ENCODE assay signal across 21 cellular contexts in genomic region chr5:10126900-10127299, GRCh38.
DNase-seq lines count a peak whose midpoint lies in the region; ATAC-seq, FAIRE-seq and TF ChIP-seq lines count a peak whose summit lies in the region.
"Had no signal": no experiment of that assay in that cellular context is flagged by ENCODE, and none has a peak within 500 bp of the region (broad histone marks: within the 10 kb centered on the region; RNA-seq: fewer than 3 reads in every experiment).

No MANE protein-coding gene starts in this region.

- no peak overlapping the region for H3K4me3 Mint-ChIP-seq in stimulated activated memory B cell treated with anti-CD40 and anti-IgM and Interleukin-4, amounts not matched to agents 10 μg/mL and 1 μg/mL and 100 μg/mL, for 72 hours
- no peak overlapping the region for H3K4me3 Mint-ChIP-seq in activated naive CD8-positive, alpha-beta T cell treated with anti-CD3 and anti-CD28 coated beads for 36 hours
- H3K4me3 Mint-ChIP-seq: B cell; CD8-positive, alpha-beta T cell had no signal

- no peak overlapping the region for H3K14ac ChIP-seq in H1 (ENCODE audit: insufficient read length)
- H3K14ac ChIP-seq in neuronal stem cell (ENCODE audit: low read length): peak overlapping the region; percentile 71

- H3K4me1 Mint-ChIP-seq in stimulated activated memory B cell treated with anti-CD40 and anti-IgM and Interleukin-4, amounts not matched to agents 10 μg/mL and 1 μg/mL and 100 μg/mL, for 72 hours: no peaks in the 10 kb centered on the region
- no peaks in the 10 kb centered on the region for H3K4me1 Mint-ChIP-seq in activated naive CD8-positive, alpha-beta T cell treated with anti-CD3 and anti-CD28 coated beads for 36 hours
- H3K4me1 Mint-ChIP-seq: B cell had no signal

- 91% methylated on average over 6 of the region's 6 CpGs; no CpG with 5 or more reads in 1 of the 2 experiments for WGBS in H1 (ENCODE audit: extremely low coverage in 1 of 2, insufficient coverage in 1 of 2, insufficient read length in 1 of 2, insufficient replicate concordance in 2 of 2, low coverage in 1 of 2, low lambda C conversion rate in 2 of 2, missing lambda C conversion rate in 1 of 2), 2 experiments
- whole genome bisulfite sequencing in neuronal stem cell (ENCODE audit: extremely low coverage in 2 of 2, insufficient read length in 2 of 2, insufficient replicate concordance in 1 of 2), 2 donors: no CpG with 5 or more reads among the region's 6 CpGs
- WGBS in upper lobe of left lung, 2 donors: 95 to 100% methylated on average over 1 to 6 of the region's 6 CpGs

- no peak overlapping the region for H4K5ac ChIP-seq in H1 (ENCODE audit: insufficient read length, low read depth, low read length)

- H2BK15ac ChIP-seq in H1 (ENCODE audit: low read length): no peak overlapping the region
- no peak overlapping the region for H2BK15ac ChIP-seq in neuronal stem cell (ENCODE audit: low read length)

- no peak overlapping the region for H4K8ac ChIP-seq in H1 (ENCODE audit: extremely low read depth, insufficient read depth, low read length)
- peak overlapping the region; percentile 65 for H4K8ac ChIP-seq in neuronal stem cell (ENCODE audit: low read depth, low read length)

- FAIRE-seq in H1 (lab: Jason Lieb, UNC): no peak
- FAIRE-seq: GM12891, GM19239, H54 had no signal

- H4K20me1 ChIP-seq in H1 (replicated peaks in 1 of 2; ENCODE audit: control insufficient read depth in 1 of 2, insufficient read depth in 2 of 2, low read length in 2 of 2): no peaks in the 10 kb centered on the region
- H4K20me1 ChIP-seq: BLaER1 treated with 17β-estradiol and CSF1 and Interleukin-3, amounts not matched to agents 10 nM and 100 nM had no signal

- H3K9ac ChIP-seq in H1 (replicated peaks in 1 of 4; ENCODE audit: extremely low read depth in 1 of 4, low read depth in 3 of 4, low read length in 3 of 4) (no peak overlapping the region), neuronal stem cell (ENCODE audit: low read depth, low read length, poor library complexity) (peak overlapping the region; percentile 38)
- H3K9ac ChIP-seq: BLaER1 treated with 17β-estradiol and CSF1 and Interleukin-3, amounts not matched to agents 10 nM and 100 nM; GM23248 had no signal

- CTCF ChIA-PET in H1 (lab: Charles Lee; ENCODE audit: partially characterized antibody): interaction anchor here (0.5 to 2.1 kb wide), 3 partner anchors 9 to 75 kb away, joined by 3 to 5 read pairs (median 4); no protein-coding TSS in a partner anchor

- H3K27me3 Mint-ChIP-seq in stimulated activated memory B cell treated with anti-CD40 and anti-IgM and Interleukin-4, amounts not matched to agents 10 μg/mL and 1 μg/mL and 100 μg/mL, for 72 hours: no peaks in the 10 kb centered on the region
- no peaks in the 10 kb centered on the region for H3K27me3 Mint-ChIP-seq in activated naive CD8-positive, alpha-beta T cell treated with anti-CD3 and anti-CD28 coated beads for 36 hours
- H3K27me3 Mint-ChIP-seq: B cell had no signal

- peak; percentile 12 for ATAC-seq in stimulated activated memory B cell treated with anti-CD40 and anti-IgM and Interleukin-4, amounts not matched to agents 10 μg/mL and 1 μg/mL and 100 μg/mL, for 72 hours
- ATAC-seq in upper lobe of left lung (ENCODE audit: low FRiP score in 2 of 2): peak; percentile 11 to 20
- ATAC-seq: CD8-positive, alpha-beta T cell had no signal

- no peak for TF ChIP-seq RAD21 in H1 (IDR thresholded peaks at IDR 0.05 in 1 of 2, conservative IDR thresholded peaks at IDR 0.05 in 1 of 2; ENCODE audit: low read depth in 2 of 2, low read length in 2 of 2)

- intact Hi-C loops in vagina (cut with DNase I): no loop called here
- intact Hi-C loops in dorsolateral prefrontal cortex (cut with DNase I): no loop called here

- TF ChIP-seq CTCF in H1 (IDR thresholded peaks at IDR 0.05; ENCODE audit: control extremely low read depth in 1 of 3, insufficient read depth in 1 of 3, low read depth in 1 of 3, low read length in 3 of 3) (no peak), upper lobe of left lung (IDR thresholded peaks at IDR 0.05) (no peak), vagina (IDR thresholded peaks at IDR 0.05) (no peak), dorsolateral prefrontal cortex (IDR thresholded peaks at IDR 0.05 in 54 of 56, conservative IDR thresholded peaks at IDR 0.05 in 2 of 56; ENCODE audit: low read depth in 1 of 56, partially characterized antibody in 56 of 56) (no peak)

- no peaks in the 10 kb centered on the region for H3K79me2 ChIP-seq in H1 (ENCODE audit: control insufficient read depth in 1 of 2, insufficient read depth in 2 of 2, low read length in 2 of 2)

- no peak overlapping the region for H3K27ac ChIP-seq in H1 (ENCODE audit: low read depth, low read length)
- no peak overlapping the region for H3K27ac ChIP-seq in neuronal stem cell (replicated peaks; ENCODE audit: low read length)
- no peak overlapping the region for H3K27ac ChIP-seq in upper lobe of left lung
- no peak overlapping the region for H3K27ac ChIP-seq in caudate nucleus (ENCODE audit: low read depth, low read length)
- H3K27ac ChIP-seq in vagina: no peak overlapping the region
- peak overlapping the region in 8 of 59 donors; percentile 15 to 99 (median 38) for H3K27ac ChIP-seq in dorsolateral prefrontal cortex
- H3K27ac ChIP-seq: BLaER1 treated with 17β-estradiol and CSF1 and Interleukin-3, amounts not matched to agents 10 nM and 100 nM; GM23248 had no signal

- H2AFZ ChIP-seq in H1 (ENCODE audit: low read length) (no peak overlapping the region), neuronal stem cell (ENCODE audit: low read length) (no peak overlapping the region)
- H2AFZ ChIP-seq: GM23248 had no signal

- no peak overlapping the region for H2BK20ac ChIP-seq in H1 (ENCODE audit: low read length)

- H3K79me1 ChIP-seq in H1 (ENCODE audit: low read depth, low read length) (no peaks in the 10 kb centered on the region), neuronal stem cell (ENCODE audit: low read depth, low read length) (peaks cover 5% of the 10 kb centered on the region)

- no peak overlapping the region for H3K56ac ChIP-seq in H1 (replicated peaks; ENCODE audit: insufficient read length, low read depth, low read length)

- no peaks in the 10 kb centered on the region for H3K23me2 ChIP-seq in H1 (ENCODE audit: low read depth, low read length)

- no peaks in the 10 kb centered on the region for H3K36me3 Mint-ChIP-seq in stimulated activated memory B cell treated with anti-CD40 and anti-IgM and Interleukin-4, amounts not matched to agents 10 μg/mL and 1 μg/mL and 100 μg/mL, for 72 hours
- no peaks in the 10 kb centered on the region for H3K36me3 Mint-ChIP-seq in activated naive CD8-positive, alpha-beta T cell treated with anti-CD3 and anti-CD28 coated beads for 36 hours
- H3K36me3 Mint-ChIP-seq: CD8-positive, alpha-beta T cell had no signal

- H3K4ac ChIP-seq in H1 (replicated peaks; ENCODE audit: insufficient read length, low read depth, low read length) (no peak overlapping the region), neuronal stem cell (ENCODE audit: low read length) (no peak overlapping the region)

- H3K4me1 ChIP-seq in H1 (replicated peaks in 1 of 4; ENCODE audit: control insufficient read depth in 3 of 4, insufficient read depth in 4 of 4, low read length in 3 of 4): no peaks in the 10 kb centered on the region
- H3K4me1 ChIP-seq in neuronal stem cell (ENCODE audit: control insufficient read depth in 2 of 2, insufficient read depth in 1 of 2, low read depth in 1 of 2, low read length in 2 of 2): peaks cover 0 to 3% of the 10 kb centered on the region in 2 donors
- H3K4me1 ChIP-seq in upper lobe of left lung: no peaks in the 10 kb centered on the region
- no peaks in the 10 kb centered on the region for H3K4me1 ChIP-seq in vagina
- H3K4me1 ChIP-seq: BLaER1 treated with 17β-estradiol and CSF1 and Interleukin-3, amounts not matched to agents 10 nM and 100 nM had no signal

- TF ChIP-seq POLR2A in H1 (IDR thresholded peaks at IDR 0.05; ENCODE audit: control extremely low read depth in 1 of 2, low read depth in 2 of 2, low read length in 2 of 2): no peak
- TF ChIP-seq POLR2A in upper lobe of left lung (IDR thresholded peaks at IDR 0.05): no peak
- no peak for TF ChIP-seq POLR2A in vagina (IDR thresholded peaks at IDR 0.05)

- H2BK5ac ChIP-seq in H1 (ENCODE audit: low read depth, low read length) (no peak overlapping the region), neuronal stem cell (ENCODE audit: low read length) (peak overlapping the region; percentile 13)

- no peak overlapping the region for H2BK120ac ChIP-seq in H1 (replicated peaks; ENCODE audit: low read depth, low read length)
- peak overlapping the region; percentile 87 for H2BK120ac ChIP-seq in neuronal stem cell (ENCODE audit: low read depth, low read length)

- H3K4me2 ChIP-seq in H1 (ENCODE audit: insufficient read depth in 1 of 2, low read depth in 2 of 2, low read length in 2 of 2) (no peak overlapping the region), neuronal stem cell (ENCODE audit: insufficient read depth, low read length, poor library complexity, severe bottlenecking) (no peak overlapping the region)
- H3K4me2 ChIP-seq: BLaER1 treated with 17β-estradiol and CSF1 and Interleukin-3, amounts not matched to agents 10 nM and 100 nM had no signal

- H2BK12ac ChIP-seq in H1 (ENCODE audit: low read depth, low read length) (no peak overlapping the region), neuronal stem cell (ENCODE audit: low read length) (peak overlapping the region; percentile 46)

- no peaks in the 10 kb centered on the region for H3K27me3 ChIP-seq in H1 (replicated peaks in 1 of 4; ENCODE audit: control insufficient read depth in 3 of 4, extremely low read depth in 1 of 4, insufficient read depth in 3 of 4, low read length in 3 of 4)
- no peaks in the 10 kb centered on the region for H3K27me3 ChIP-seq in neuronal stem cell (ENCODE audit: control insufficient read depth in 3 of 3, insufficient read depth in 3 of 3, low read depth in 1 of 3, low read length in 3 of 3)
- no peaks in the 10 kb centered on the region for H3K27me3 ChIP-seq in upper lobe of left lung
- no peaks in the 10 kb centered on the region for H3K27me3 ChIP-seq in vagina
- no peaks in the 10 kb centered on the region for H3K27me3 ChIP-seq in dorsolateral prefrontal cortex
- H3K27me3 ChIP-seq: BLaER1 treated with 17β-estradiol and CSF1 and Interleukin-3, amounts not matched to agents 10 nM and 100 nM had no signal

- H3K9me3 ChIP-seq in H1 (ENCODE audit: insufficient read depth in 2 of 2, low read depth in 1 of 2, low read length in 1 of 2): no peaks in the 10 kb centered on the region
- peaks cover 0 to 2% of the 10 kb centered on the region in 2 donors for H3K9me3 ChIP-seq in neuronal stem cell (replicated peaks in 1 of 2; ENCODE audit: control insufficient read depth in 2 of 2, insufficient read depth in 1 of 2, low read depth in 1 of 2, low read length in 2 of 2)
- H3K9me3 ChIP-seq in upper lobe of left lung: no peaks in the 10 kb centered on the region
- no peaks in the 10 kb centered on the region for H3K9me3 ChIP-seq in vagina
- H3K9me3 ChIP-seq: BLaER1 treated with 17β-estradiol and CSF1 and Interleukin-3, amounts not matched to agents 10 nM and 100 nM had no signal

- no peaks in the 10 kb centered on the region for H3K36me3 ChIP-seq in H1 (ENCODE audit: control insufficient read depth in 2 of 4, insufficient read depth in 4 of 4, low read length in 3 of 4)
- H3K36me3 ChIP-seq in neuronal stem cell (replicated peaks in 1 of 2; ENCODE audit: control insufficient read depth in 2 of 2, insufficient read depth in 2 of 2, low read length in 2 of 2): no peaks in the 10 kb centered on the region
- no peaks in the 10 kb centered on the region for H3K36me3 ChIP-seq in upper lobe of left lung
- H3K36me3 ChIP-seq in vagina: no peaks in the 10 kb centered on the region
- H3K36me3 ChIP-seq: BLaER1 treated with 17β-estradiol and CSF1 and Interleukin-3, amounts not matched to agents 10 nM and 100 nM had no signal

- no peak overlapping the region for H3K23ac ChIP-seq in H1 (ENCODE audit: insufficient read length)
- H3K23ac ChIP-seq in neuronal stem cell (ENCODE audit: low read depth, low read length, poor library complexity): peak overlapping the region; percentile 80

- H3K18ac ChIP-seq in H1 (ENCODE audit: extremely low read depth, low read length): no peak overlapping the region
- H3K18ac ChIP-seq in neuronal stem cell (ENCODE audit: low read length): peak overlapping the region; percentile 92

- H2AK5ac ChIP-seq in H1 (ENCODE audit: low read depth, low read length): no peak overlapping the region
- peak overlapping the region; percentile 84 for H2AK5ac ChIP-seq in neuronal stem cell (ENCODE audit: low read depth, low read length)

- DNase-seq in H1 (ENCODE audit: low read depth in 1 of 2, low spot score in 2 of 2): no peak
- no peak for DNase-seq in neuronal stem cell (ENCODE audit: low spot score)
- DNase-seq in upper lobe of left lung: no peak
- DNase-seq in activated naive CD8-positive, alpha-beta T cell treated with anti-CD3 and anti-CD28 coated beads for 36 hours: no peak
- no peak for DNase-seq in caudate nucleus (lab: John Stamatoyannopoulos, UW)
- DNase-seq in vagina (ENCODE audit: extremely low spot score in 2 of 2): no peak
- no peak for DNase-seq in dorsolateral prefrontal cortex
- DNase-seq: CD8-positive, alpha-beta T cell; COR-L47; DMS 273 treated with DMSO at 0.1 percent for 48 hours; DMS53; DND-41; EL; GM23248; HCEC 1CT had no signal

- TF ChIP-seq EP300 in H1 (IDR thresholded peaks at IDR 0.05; ENCODE audit: borderline replicate concordance in 1 of 2, low read depth in 2 of 2, low read length in 2 of 2): no peak
- TF ChIP-seq EP300 in upper lobe of left lung (IDR thresholded peaks at IDR 0.05): no peak

- peaks cover 2% of the 10 kb centered on the region for H3K9me3 Mint-ChIP-seq in stimulated activated memory B cell treated with anti-CD40 and anti-IgM and Interleukin-4, amounts not matched to agents 10 μg/mL and 1 μg/mL and 100 μg/mL, for 72 hours
- H3K9me3 Mint-ChIP-seq in activated naive CD8-positive, alpha-beta T cell treated with anti-CD3 and anti-CD28 coated beads for 36 hours: no peaks in the 10 kb centered on the region
- H3K9me3 Mint-ChIP-seq: CD8-positive, alpha-beta T cell had no signal

- POLR2A ChIA-PET in H1 (lab: Charles Lee; ENCODE audit: partially characterized antibody): no interaction called here

- H3K27ac Mint-ChIP-seq in stimulated activated memory B cell treated with anti-CD40 and anti-IgM and Interleukin-4, amounts not matched to agents 10 μg/mL and 1 μg/mL and 100 μg/mL, for 72 hours: no peak overlapping the region
- H3K27ac Mint-ChIP-seq in activated naive CD8-positive, alpha-beta T cell treated with anti-CD3 and anti-CD28 coated beads for 36 hours: no peak overlapping the region
- H3K27ac Mint-ChIP-seq: B cell; CD8-positive, alpha-beta T cell had no signal

- H4K91ac ChIP-seq in H1 (replicated peaks; ENCODE audit: insufficient read length, low read length): peak overlapping the region; percentile 20
- no peak overlapping the region for H4K91ac ChIP-seq in neuronal stem cell (ENCODE audit: low read depth, low read length, poor library complexity)

- H3K4me3 ChIP-seq in H1 (ENCODE audit: extremely low read depth in 1 of 4, insufficient read depth in 2 of 4, low read depth in 3 of 4, low read length in 4 of 4) (no peak overlapping the region), neuronal stem cell (ENCODE audit: low read length in 2 of 2) (no peak overlapping the region), upper lobe of left lung (no peak overlapping the region), vagina (no peak overlapping the region), dorsolateral prefrontal cortex (no peak overlapping the region)
- H3K4me3 ChIP-seq: BLaER1 treated with 17β-estradiol and CSF1 and Interleukin-3, amounts not matched to agents 10 nM and 100 nM; GM23248 had no signal
